Comparison of ENCODE assay signal across 14 cellular contexts in genomic region chr18:77560334-77560970, GRCh38.
A peak's percentile ranks its signal among the peaks of the same experiment; 100 is the strongest.
DNase-seq lines count a peak whose midpoint lies in the region; ATAC-seq, FAIRE-seq and TF ChIP-seq lines count a peak whose summit lies in the region.
"Had no signal": no experiment of that assay in that cellular context is flagged by ENCODE, and none has a peak within 500 bp of the region (broad histone marks: within the 10 kb centered on the region; RNA-seq: fewer than 3 reads in every experiment).

No MANE protein-coding gene starts in this region.

- no peaks in the 10 kb centered on the region for H3K36me3 ChIP-seq in left ventricle myocardium inferior
- H3K36me3 ChIP-seq: ascending aorta, uterus had no signal

- H3K4me1 ChIP-seq in left ventricle myocardium inferior: no peaks in the 10 kb centered on the region
- H3K4me1 ChIP-seq: ascending aorta, uterus had no signal

- DNase-seq in left ventricle myocardium superior (no peak), left ventricle myocardium inferior (no peak), NCI-H460 (ENCODE audit: extremely low read depth, low read depth) (peak; percentile 34), urothelium cell line (ENCODE audit: low spot score) (peak; percentile 20), superior temporal gyrus (ENCODE audit: extremely low spot score) (no peak), T-helper 2 cell (no peak), kidney glomerular epithelial cell (lab: John Stamatoyannopoulos, UW) (no peak)
- DNase-seq: IMR-90; mucosa of descending colon; NK-92 treated with Interleukin-12 subunit alpha and Interleukin-12 subunit beta, amount 100 ng/mL, for 24 hours; uterus had no signal

- H3K27ac ChIP-seq in left ventricle myocardium inferior (replicated peaks): no peak overlapping the region
- H3K27ac ChIP-seq: ascending aorta, C4-2B, uterus had no signal

- no peaks in the 10 kb centered on the region for H3K9me3 ChIP-seq in left ventricle myocardium inferior (replicated peaks)
- H3K9me3 ChIP-seq: ascending aorta, mucosa of descending colon, uterus had no signal

- intact Hi-C loops in left ventricle myocardium superior (cut with micrococcal nuclease) (no loop called here), left ventricle myocardium inferior (cut with micrococcal nuclease) (no loop called here)

- no peak overlapping the region for H3K4me3 ChIP-seq in left ventricle myocardium inferior
- H3K4me3 ChIP-seq: ascending aorta, mucosa of descending colon, uterus had no signal

- FAIRE-seq in urothelium cell line (lab: Jason Lieb, UNC): no peak

- ATAC-seq in left ventricle myocardium superior (peak; percentile 27), HG02763 (IDR thresholded peaks at IDR 0.05; ENCODE audit: unreplicated experiment) (peak; percentile 79)
- ATAC-seq: mucosa of descending colon had no signal

- TF ChIP-seq CTCF in left ventricle myocardium inferior (IDR thresholded peaks at IDR 0.05; ENCODE audit: borderline replicate concordance): no peak

- H3K27me3 ChIP-seq in left ventricle myocardium inferior (ENCODE audit: low read depth): no peaks in the 10 kb centered on the region
- H3K27me3 ChIP-seq: ascending aorta, uterus had no signal

Comparison
In these comparisons a context has a peak if more than half of its experiments do, and no peak if none do; other contexts are left out.
1. DNase-seq: peak in NCI-H460 (single experiment) and urothelium cell line (single experiment); none in left ventricle myocardium superior (single experiment), left ventricle myocardium inferior (single experiment), superior temporal gyrus (single experiment), T-helper 2 cell (0 of 5) and kidney glomerular epithelial cell (single experiment).